19 cellular contexts compared by ENCODE assay signal in the genomic region with DNA sequence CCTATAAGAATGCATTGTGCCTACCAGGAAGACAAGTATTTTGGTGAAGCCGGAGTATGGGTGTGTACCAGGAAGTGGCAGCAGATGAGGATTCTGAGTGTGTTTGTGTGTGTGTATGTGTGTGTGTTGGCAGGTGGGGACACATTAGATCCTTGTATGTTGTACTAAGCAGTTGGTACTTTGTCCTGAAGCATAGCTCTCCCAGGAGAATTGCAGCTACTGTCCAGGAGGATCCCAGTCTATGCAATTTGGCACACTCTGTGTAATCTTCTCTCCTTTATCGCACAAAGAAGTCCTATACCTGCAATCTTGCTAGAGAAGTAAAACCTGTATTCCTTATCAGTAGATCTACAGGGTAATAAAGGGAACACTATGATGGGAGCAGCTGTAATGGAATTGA.
A peak's percentile ranks its signal among the peaks of the same experiment; 100 is the strongest.
DNase-seq lines count a peak whose midpoint lies in the region; ATAC-seq, FAIRE-seq and TF ChIP-seq lines count a peak whose summit lies in the region.
"Had no signal": no experiment of that assay in that cellular context is flagged by ENCODE, and none has a peak within 500 bp of the region (broad histone marks: within the 10 kb centered on the region; RNA-seq: fewer than 3 reads in every experiment).

No MANE protein-coding gene starts in this region.

- TF ChIP-seq EP300 in A549 (IDR thresholded peaks at IDR 0.05) (no peak), H1 (IDR thresholded peaks at IDR 0.05; ENCODE audit: borderline replicate concordance in 1 of 2, low read depth in 2 of 2, low read length in 2 of 2) (no peak)

- H3K4me2 ChIP-seq in A549 (no peak overlapping the region), H1 (ENCODE audit: insufficient read depth in 1 of 2, low read depth in 2 of 2, low read length in 2 of 2) (no peak overlapping the region)

- H3K18ac ChIP-seq in H1 (ENCODE audit: extremely low read depth, low read length): 0 out of 2 replicates have a peak overlapping the region, but pooled peaks have one; percentile 29

- H2AFZ ChIP-seq in H1 (ENCODE audit: low read length): no peak overlapping the region

- H3K79me1 ChIP-seq in H1 (ENCODE audit: low read depth, low read length): no peaks in the 10 kb centered on the region

- no peaks in the 10 kb centered on the region for H3K36me3 ChIP-seq in H1 (ENCODE audit: control insufficient read depth in 2 of 4, insufficient read depth in 4 of 4, low read length in 3 of 4)
- no peaks in the 10 kb centered on the region for H3K36me3 ChIP-seq in mucosa of stomach (ENCODE audit: control insufficient read depth, insufficient read depth, low read length)
- no peaks in the 10 kb centered on the region for H3K36me3 ChIP-seq in tibial artery

- no peak overlapping the region for H4K5ac ChIP-seq in H1 (ENCODE audit: insufficient read length, low read depth, low read length)

- 0 out of 2 replicates have a peak overlapping the region, but pooled peaks have one; percentile 25 for H2BK15ac ChIP-seq in H1 (ENCODE audit: low read length)

- POLR2A ChIA-PET in A549 (lab: Yijun Ruan, JAX): no interaction called here
- POLR2A ChIA-PET in H1 (lab: Charles Lee; ENCODE audit: partially characterized antibody): interaction anchor here (1.4 kb wide), 1 partner anchor 14 kb away, joined by 4 read pairs; no protein-coding TSS in a partner anchor

- 92% methylated on average over 2 of the region's 2 CpGs for whole genome bisulfite sequencing in A549 (ENCODE audit: missing lambda C conversion rate)
- 94% methylated on average over 2 of the region's 2 CpGs; no CpG with 5 or more reads in 1 of the 2 experiments for WGBS in H1 (ENCODE audit: extremely low coverage in 1 of 2, insufficient coverage in 1 of 2, insufficient read length in 1 of 2, insufficient replicate concordance in 2 of 2, low coverage in 1 of 2, low lambda C conversion rate in 2 of 2, missing lambda C conversion rate in 1 of 2), 2 experiments

- no peaks in the 10 kb centered on the region for H3K79me2 ChIP-seq in H1 (ENCODE audit: control insufficient read depth in 1 of 2, insufficient read depth in 2 of 2, low read length in 2 of 2)

- CTCF ChIA-PET in A549 (lab: Yijun Ruan, JAX): no interaction called here
- CTCF ChIA-PET in H1 (lab: Charles Lee; ENCODE audit: partially characterized antibody): interaction anchor here (0.7 to 1.7 kb wide), 2 partner anchors 133 to 1015 kb away, joined by 3 to 4 read pairs; no protein-coding TSS in a partner anchor

- H4K8ac ChIP-seq in H1 (ENCODE audit: extremely low read depth, insufficient read depth, low read length): no peak overlapping the region

- H3K9me3 ChIP-seq in A549: no peaks in the 10 kb centered on the region
- H3K9me3 ChIP-seq in H1 (ENCODE audit: insufficient read depth in 2 of 2, low read depth in 1 of 2, low read length in 1 of 2): no peaks in the 10 kb centered on the region
- H3K9me3 ChIP-seq in mucosa of stomach (ENCODE audit: control insufficient read depth, low read length): no peaks in the 10 kb centered on the region
- no peaks in the 10 kb centered on the region for H3K9me3 ChIP-seq in tibial artery

- H3K9ac ChIP-seq in H1 (replicated peaks in 1 of 4; ENCODE audit: extremely low read depth in 1 of 4, low read depth in 3 of 4, low read length in 3 of 4) (no peak overlapping the region), mucosa of stomach (ENCODE audit: low read length) (peak overlapping the region; percentile 14)

- H3K4me3 ChIP-seq in A549 (no peak overlapping the region), H1 (ENCODE audit: extremely low read depth in 1 of 4, insufficient read depth in 2 of 4, low read depth in 3 of 4, low read length in 4 of 4) (no peak overlapping the region), mucosa of stomach (ENCODE audit: low read length) (no peak overlapping the region), tibial artery (no peak overlapping the region)
- H3K4me3 ChIP-seq: lung had no signal

- H3K4ac ChIP-seq in H1 (replicated peaks; ENCODE audit: insufficient read length, low read depth, low read length): no peak overlapping the region

- no peak overlapping the region for H3K14ac ChIP-seq in H1 (ENCODE audit: insufficient read length)

- no peak overlapping the region for H4K91ac ChIP-seq in H1 (replicated peaks; ENCODE audit: insufficient read length, low read length)

- H2BK20ac ChIP-seq in H1 (ENCODE audit: low read length): no peak overlapping the region

- peak; percentile 67 for FAIRE-seq in A549 (lab: Jason Lieb, UNC)
- no peak for FAIRE-seq in H1 (lab: Jason Lieb, UNC)
- FAIRE-seq: astrocyte, TTC549 had no signal

- intact Hi-C loops in tibial artery (cut with DNase I; ENCODE audit: low total_unique reads): no loop called here

- no peaks in the 10 kb centered on the region for H4K20me1 ChIP-seq in H1 (replicated peaks in 1 of 2; ENCODE audit: control insufficient read depth in 1 of 2, insufficient read depth in 2 of 2, low read length in 2 of 2)

- H3K27me3 ChIP-seq in H1 (replicated peaks in 1 of 4; ENCODE audit: control insufficient read depth in 3 of 4, extremely low read depth in 1 of 4, insufficient read depth in 3 of 4, low read length in 3 of 4) (no peaks in the 10 kb centered on the region), mucosa of stomach (ENCODE audit: control insufficient read depth, insufficient read depth, low read length) (no peaks in the 10 kb centered on the region), tibial artery (no peaks in the 10 kb centered on the region)

- TF ChIP-seq CTCF in A549 (IDR thresholded peaks at IDR 0.05): no peak
- TF ChIP-seq CTCF in H1 (IDR thresholded peaks at IDR 0.05; ENCODE audit: control extremely low read depth in 1 of 3, insufficient read depth in 1 of 3, low read depth in 1 of 3, low read length in 3 of 3): no peak
- no peak for TF ChIP-seq CTCF in tibial artery (IDR thresholded peaks at IDR 0.05)

- no peak for TF ChIP-seq RAD21 in A549 (conservative IDR thresholded peaks at IDR 0.05 in 1 of 2, IDR thresholded peaks at IDR 0.05 in 1 of 2)
- no peak for TF ChIP-seq RAD21 in H1 (IDR thresholded peaks at IDR 0.05 in 1 of 2, conservative IDR thresholded peaks at IDR 0.05 in 1 of 2; ENCODE audit: low read depth in 2 of 2, low read length in 2 of 2)

- no peak overlapping the region; the same call in 1 of the 2 replicates for H2BK12ac ChIP-seq in H1 (ENCODE audit: low read depth, low read length)

- no peaks in the 10 kb centered on the region for H3K23me2 ChIP-seq in H1 (ENCODE audit: low read depth, low read length)

- no peak overlapping the region for H3K56ac ChIP-seq in H1 (replicated peaks; ENCODE audit: insufficient read length, low read depth, low read length)

- ATAC-seq in A549 (no peak), HG03039 (IDR thresholded peaks at IDR 0.05; ENCODE audit: unreplicated experiment) (no peak), GM18520 (IDR thresholded peaks at IDR 0.05; ENCODE audit: unreplicated experiment) (no peak)
- ATAC-seq: stimulated activated naive B cell treated with anti-CD40 and anti-IgM and Interleukin-4, amounts not matched to agents 10 μg/mL and 1 μg/mL and 100 μg/mL, for 72 hours had no signal

- H2BK120ac ChIP-seq in H1 (replicated peaks; ENCODE audit: low read depth, low read length): no peak overlapping the region

- no peak overlapping the region for H2BK5ac ChIP-seq in H1 (ENCODE audit: low read depth, low read length)

- H2AK5ac ChIP-seq in H1 (ENCODE audit: low read depth, low read length): no peak overlapping the region

- H3K4me1 ChIP-seq in A549 (peaks cover 22% of the 10 kb centered on the region), H1 (replicated peaks in 1 of 4; ENCODE audit: control insufficient read depth in 3 of 4, insufficient read depth in 4 of 4, low read length in 3 of 4) (peaks cover 0 to 8% (median 8%) of the 10 kb centered on the region in 4 experiments; a peak in 4 of 7 replicates), mucosa of stomach (ENCODE audit: control insufficient read depth, insufficient read depth, low read length) (peaks cover 20% of the 10 kb centered on the region), tibial artery (peaks cover 0 to 26% (median 11%) of the 10 kb centered on the region in 4 donors)

- H3K27ac ChIP-seq in A549: 0 out of 6 replicates have a peak overlapping the region, but pooled peaks of 1 of the 2 experiments have one; percentile 18
- H3K27ac ChIP-seq in H1 (ENCODE audit: low read depth, low read length): no peak overlapping the region
- H3K27ac ChIP-seq in tibial artery: no peak overlapping the region
- H3K27ac ChIP-seq: epithelial cell of prostate had no signal

- H3K23ac ChIP-seq in H1 (ENCODE audit: insufficient read length): no peak overlapping the region

- no peak for TF ChIP-seq POLR2A in A549 (IDR thresholded peaks at IDR 0.05; ENCODE audit: low read length)
- no peak for TF ChIP-seq POLR2A in H1 (IDR thresholded peaks at IDR 0.05; ENCODE audit: control extremely low read depth in 1 of 2, low read depth in 2 of 2, low read length in 2 of 2)

- DNase-seq in A549 (ENCODE audit: low read depth in 1 of 2, low spot score in 1 of 2): no peak
- DNase-seq in NCI-H187 treated with DMSO at 0.1 percent for 48 hours (lab: John Stamatoyannopoulos, UW): peak; percentile 23
- no peak for DNase-seq in H1 (ENCODE audit: low read depth in 1 of 2, low spot score in 2 of 2)
- no peak for DNase-seq in tibial artery
- DNase-seq in stimulated activated naive CD4-positive, alpha-beta T cell treated with Interleukin-2 at 50 U/mL for 16 hours (lab: John Stamatoyannopoulos, UW): no peak
- DNase-seq: activated naive CD4-positive, alpha-beta T cell treated with anti-CD3 and anti-CD28 coated beads, Interleukin-2, amount 50 U/mL, for 16 hours; activated T-cell treated with anti-CD3 and anti-CD28 coated beads for 4 hours; CD4-positive, alpha-beta memory T cell; NCI-H1092 treated with DMSO at 0.1 percent for 48 hours; NCI-H2227 treated with DMSO at 0.1 percent for 48 hours; RPMI8226; stimulated activated naive B cell treated with anti-CD40 and anti-IgM and Interleukin-4, amounts not matched to agents 10 μg/mL and 1 μg/mL and 100 μg/mL, for 72 hours had no signal

TF ChIP-seq in A549, 52 proteins besides CTCF, POLR2A, EP300 and RAD21 (continues in another document):
- no peak for TF ChIP-seq MAZ (IDR thresholded peaks at IDR 0.05; ENCODE audit: borderline replicate concordance, low read depth, low read length)

TF ChIP-seq in H1, 55 proteins besides CTCF, POLR2A, EP300 and RAD21:
- TF ChIP-seq BCL11A (IDR thresholded peaks at IDR 0.05; ENCODE audit: low read depth in 2 of 2, low read length in 2 of 2): no peak
- TF ChIP-seq KDM1A (IDR thresholded peaks at IDR 0.05; ENCODE audit: borderline replicate concordance, low read length): no peak
- no peak for TF ChIP-seq CTBP2 (IDR thresholded peaks at IDR 0.05; ENCODE audit: borderline replicate concordance, insufficient read depth, insufficient read length, low read length)
- no peak for TF ChIP-seq POU5F1 (IDR thresholded peaks at IDR 0.05; ENCODE audit: low read depth, low read length)
- no peak for TF ChIP-seq TBP (IDR thresholded peaks at IDR 0.05; ENCODE audit: low read depth, low read length)
- TF ChIP-seq RBBP5 (IDR thresholded peaks at IDR 0.05; ENCODE audit: borderline replicate concordance, low read depth, low read length): no peak
